In genomic region chr13:79946556-79946955, GRCh38 we compare ENCODE assay signal across 20 cellular contexts.
DNase-seq lines count a peak whose midpoint lies in the region; ATAC-seq and TF ChIP-seq lines count a peak whose summit lies in the region.
"Had no signal": no experiment of that assay in that cellular context is flagged by ENCODE, and none has a peak within 500 bp of the region (broad histone marks: within the 10 kb centered on the region; RNA-seq: fewer than 3 reads in every experiment).

No MANE protein-coding gene starts in this region.

- H3K36me3 Mint-ChIP-seq in brain = no peaks in the 10 kb centered on the region
- H3K36me3 Mint-ChIP-seq: CD14-positive monocyte; CD4-positive, alpha-beta memory T cell; CD4-positive, CD25-positive, alpha-beta regulatory T cell; CD8-positive, alpha-beta memory T cell had no signal

- peaks cover 15% of the 10 kb centered on the region for H3K4me1 Mint-ChIP-seq in brain
- H3K4me1 Mint-ChIP-seq: CD4-positive, alpha-beta memory T cell; CD4-positive, CD25-positive, alpha-beta regulatory T cell; CD8-positive, alpha-beta memory T cell had no signal

- in situ Hi-C loops in G401 (cut with HindIII; ENCODE audit: low sequenced_read_pairs) = no loop called here

- TF ChIP-seq CTCF in brain (conservative IDR thresholded peaks at IDR 0.05) = no peak

- H3K9me3 Mint-ChIP-seq in brain = peaks cover 8 to 23% (median 12%) of the 10 kb centered on the region in 5 experiments

- H3K27me3 Mint-ChIP-seq in brain = no peaks in the 10 kb centered on the region
- H3K27me3 Mint-ChIP-seq: CD4-positive, alpha-beta memory T cell; CD4-positive, CD25-positive, alpha-beta regulatory T cell; CD8-positive, alpha-beta memory T cell had no signal

- ATAC-seq in GM19324 (IDR thresholded peaks at IDR 0.05; ENCODE audit: low FRiP score, unreplicated experiment) = no peak

- H3K27ac Mint-ChIP-seq in brain = peak overlapping the region in 3 of 5 experiments; percentile 36 to 75 (median 55)
- H3K27ac Mint-ChIP-seq: CD14-positive monocyte; CD4-positive, alpha-beta memory T cell; CD4-positive, CD25-positive, alpha-beta regulatory T cell; CD8-positive, alpha-beta memory T cell had no signal

- no peak overlapping the region for H3K4me3 Mint-ChIP-seq in brain
- H3K4me3 Mint-ChIP-seq: CD14-positive monocyte; CD4-positive, alpha-beta memory T cell; CD4-positive, CD25-positive, alpha-beta regulatory T cell; CD8-positive, alpha-beta memory T cell had no signal

- peak; percentile 62 for DNase-seq in G401 (ENCODE audit: low spot score)
- DNase-seq in cerebellum (ENCODE audit: low spot score) = peak; percentile 12
- no peak for DNase-seq in NCI-H1092 (lab: John Stamatoyannopoulos, UW)
- DNase-seq: 8988T; ACHN; BE2C; CD4-positive, alpha-beta memory T cell; CD4-positive, CD25-positive, alpha-beta regulatory T cell; CD8-positive, alpha-beta memory T cell; COR-L47; DMS 273 treated with DMSO at 0.1 percent for 48 hours; DMS153; DMS53; DMS79; DND-41; EL; GF-D8 had no signal
